In genomic region chr17:57852041-57852954, GRCh38 we compare ENCODE assay signal across 10 cellular contexts. TPM values are rescaled to one million over a fixed set of nuclear protein-coding genes. Genes with fewer than 3 reads are reported as not detected.
DNase-seq lines count a peak whose midpoint lies in the region; ATAC-seq, FAIRE-seq and TF ChIP-seq lines count a peak whose summit lies in the region.
"Had no signal": no experiment of that assay in that cellular context is flagged by ENCODE, and none has a peak within 500 bp of the region (broad histone marks: within the 10 kb centered on the region; RNA-seq: fewer than 3 reads in every experiment).

No MANE protein-coding gene starts in this region.

- peak; percentile 18; the same call in 1 of the 2 replicates for TF ChIP-seq CTCF in WERI-Rb-1 (IDR thresholded peaks at IDR 0.05; ENCODE audit: low read depth, low read length)
- TF ChIP-seq CTCF in kidney (IDR thresholded peaks at IDR 0.05; ENCODE audit: borderline replicate concordance, extremely low read depth, insufficient read depth) = no peak
- TF ChIP-seq CTCF in D721Med (IDR thresholded peaks at IDR 0.05; ENCODE audit: insufficient read depth, missing control alignments) = no peak

- no peak for FAIRE-seq in kidney (lab: Jason Lieb, UNC)
- no peak for FAIRE-seq in D721Med (lab: Jason Lieb, UNC)
- FAIRE-seq: GM12892 had no signal

- H3K9me3 ChIP-seq in WERI-Rb-1 (ENCODE audit: severe bottlenecking) (no peaks in the 10 kb centered on the region), kidney (ENCODE audit: control insufficient read depth in 1 of 2, low read length in 2 of 2) (no peaks in the 10 kb centered on the region)

- peaks cover 24% of the 10 kb centered on the region for H3K4me1 Mint-ChIP-seq in activated CD4-positive, alpha-beta T cell treated with anti-CD3 and anti-CD28 coated beads for 36 hours
- H3K4me1 Mint-ChIP-seq in stimulated activated naive CD8-positive, alpha-beta T cell treated with anti-CD3 and anti-CD28 coated beads, Interleukin-15, amount 100 ng/mL, for 72 hours = peaks cover 32% of the 10 kb centered on the region

- no peaks in the 10 kb centered on the region for H3K9me3 Mint-ChIP-seq in activated CD4-positive, alpha-beta T cell treated with anti-CD3 and anti-CD28 coated beads for 36 hours (ENCODE audit: low read depth)
- no peaks in the 10 kb centered on the region for H3K9me3 Mint-ChIP-seq in stimulated activated naive CD8-positive, alpha-beta T cell treated with anti-CD3 and anti-CD28 coated beads, Interleukin-15, amount 100 ng/mL, for 72 hours

- peaks cover 15% of the 10 kb centered on the region for H3K36me3 Mint-ChIP-seq in activated CD4-positive, alpha-beta T cell treated with anti-CD3 and anti-CD28 coated beads for 36 hours (ENCODE audit: low read depth)

- intact Hi-C loops in activated CD4-positive, alpha-beta T cell treated with anti-CD3 and anti-CD28 coated beads for 36 hours (cut with DNase I, micrococcal nuclease) = loop anchor here in 1 of 2 experiments (5.0 to 10.0 kb wide), 2 partner anchors 483 to 1020 kb away; partner anchors contain the start of genes C17orf67 and DGKE
- intact Hi-C loops in kidney (cut with DNase I) = loop anchor here (10.0 kb wide), 1 partner anchor 263 kb away; no protein-coding TSS in a partner anchor

- H3K4me1 ChIP-seq in kidney (ENCODE audit: control insufficient read depth in 1 of 2, insufficient read depth in 1 of 2, low read depth in 1 of 2, low read length in 2 of 2) = peaks cover 12 to 20% of the 10 kb centered on the region in 2 donors

- POLR2A ChIA-PET in activated CD4-positive, alpha-beta T cell treated with anti-CD3 and anti-CD28 coated beads for 36 hours (lab: Charles Lee) = no interaction called here

- CTCF ChIA-PET in activated CD4-positive, alpha-beta T cell treated with anti-CD3 and anti-CD28 coated beads for 36 hours (lab: Charles Lee) = interaction anchor here (0.7 to 15.7 kb wide), 5 partner anchors 7 to 148 kb away, joined by 3 to 249 read pairs (median 28); partner anchors contain the start of genes SRSF1 and VEZF1

- H3K27ac Mint-ChIP-seq in activated CD4-positive, alpha-beta T cell treated with anti-CD3 and anti-CD28 coated beads for 36 hours = peak overlapping the region; percentile 21
- no peak overlapping the region for H3K27ac Mint-ChIP-seq in stimulated activated naive CD8-positive, alpha-beta T cell treated with anti-CD3 and anti-CD28 coated beads, Interleukin-15, amount 100 ng/mL, for 72 hours

- H3K4me3 Mint-ChIP-seq in activated CD4-positive, alpha-beta T cell treated with anti-CD3 and anti-CD28 coated beads for 36 hours = peak overlapping the region; percentile 25
- H3K4me3 Mint-ChIP-seq in stimulated activated naive CD8-positive, alpha-beta T cell treated with anti-CD3 and anti-CD28 coated beads, Interleukin-15, amount 100 ng/mL, for 72 hours = peak overlapping the region; percentile 65 to 78

- ATAC-seq in activated CD4-positive, alpha-beta T cell treated with anti-CD3 and anti-CD28 coated beads for 36 hours = no peak
- ATAC-seq in stimulated activated naive CD8-positive, alpha-beta T cell treated with anti-CD3 and anti-CD28 coated beads, Interleukin-15, amount 100 ng/mL, for 72 hours = no peak

- no peak overlapping the region for H3K4me3 ChIP-seq in WERI-Rb-1 (ENCODE audit: low read depth, low read length)
- no peak overlapping the region for H3K4me3 ChIP-seq in kidney (ENCODE audit: low read length in 2 of 2)
- H3K4me3 ChIP-seq: skin epidermis had no signal

- peak overlapping the region; percentile 76 for H3K27ac ChIP-seq in WERI-Rb-1
- H3K27ac ChIP-seq in kidney (ENCODE audit: low read depth in 2 of 2, low read length in 2 of 2) = peak overlapping the region; percentile 26

- H3K27me3 ChIP-seq in WERI-Rb-1 (ENCODE audit: insufficient read depth, low read depth, severe bottlenecking) = no peaks in the 10 kb centered on the region

- H3K36me3 ChIP-seq in WERI-Rb-1 (peaks cover 17% of the 10 kb centered on the region), kidney (ENCODE audit: control insufficient read depth in 1 of 2, insufficient read depth in 2 of 2, low read length in 2 of 2) (no peaks in the 10 kb centered on the region)

- peak overlapping the region; percentile 1 to 36 for H3K9ac ChIP-seq in kidney (ENCODE audit: low read length in 2 of 2)

- no peak for DNase-seq in activated CD4-positive, alpha-beta T cell treated with anti-CD3 and anti-CD28 coated beads for 36 hours
- DNase-seq in activated CD4-positive, alpha-beta T cell treated with anti-CD3 and anti-CD28 coated beads for 1 hour = no peak
- DNase-seq in WERI-Rb-1 (peak; percentile 39), kidney (no peak), NCI-H2227 treated with DMSO at 0.1 percent for 48 hours (lab: John Stamatoyannopoulos, UW) (no peak), D721Med (ENCODE audit: insufficient read length, low spot score) (no peak), pons (ENCODE audit: low spot score) (no peak)
- DNase-seq in stimulated activated naive CD8-positive, alpha-beta T cell treated with anti-CD3 and anti-CD28 coated beads, Interleukin-15, amount 100 ng/mL, for 72 hours = no peak

- no peaks in the 10 kb centered on the region for H3K27me3 Mint-ChIP-seq in activated CD4-positive, alpha-beta T cell treated with anti-CD3 and anti-CD28 coated beads for 36 hours
- H3K27me3 Mint-ChIP-seq in stimulated activated naive CD8-positive, alpha-beta T cell treated with anti-CD3 and anti-CD28 coated beads, Interleukin-15, amount 100 ng/mL, for 72 hours = no peaks in the 10 kb centered on the region

RNA-seq across cellular contexts. Expression of gene MRPS23, which starts 2.5 kb away (rescaled TPM):
- total RNA-seq in activated CD4-positive, alpha-beta T cell treated with anti-CD3 and anti-CD28 coated beads for 36 hours = 10 to 100 TPM; 42.6 to 69.7 TPM
- 40.2 TPM for total RNA-seq in kidney
- 75.3 TPM for polyA plus RNA-seq in kidney (ENCODE audit: insufficient read depth, low read depth, low replicate concordance)
